1 cellular context compared by ENCODE assay signal in genomic region chr3:133633439-133633838, GRCh38.
A peak's percentile ranks its signal among the peaks of the same experiment; 100 is the strongest.
TF ChIP-seq lines count a peak whose summit lies in the region.

No MANE protein-coding gene starts in this region.

TF ChIP-seq in HepG2, 621 proteins besides CTCF, POLR2A, EP300 and RAD21 (continued from another document and continues in another):
- no peak for TF ChIP-seq RNF219 (CRISPR knock-in tag; IDR thresholded peaks at IDR 0.05)
- TF ChIP-seq RCOR2 (CRISPR knock-in tag; IDR thresholded peaks at IDR 0.05), result 0 out of 2 replicates have a peak, but pooled peaks have one; percentile 55
- no peak for TF ChIP-seq KLF6 (CRISPR knock-in tag; IDR thresholded peaks at IDR 0.05)
- TF ChIP-seq SAFB2 (CRISPR knock-in tag; IDR thresholded peaks at IDR 0.05; ENCODE audit: borderline replicate concordance, low read depth), result no peak
- TF ChIP-seq KAT2B (IDR thresholded peaks at IDR 0.05; ENCODE audit: borderline replicate concordance, low read depth, low read length), result no peak
- TF ChIP-seq NR0B2 (CRISPR knock-in tag; IDR thresholded peaks at IDR 0.05), result no peak
- TF ChIP-seq ZNF326 (CRISPR knock-in tag; IDR thresholded peaks at IDR 0.05; ENCODE audit: borderline replicate concordance), result no peak
- no peak for TF ChIP-seq ZNF274 (CRISPR knock-in tag; IDR thresholded peaks at IDR 0.05)
- no peak for TF ChIP-seq POLR2AphosphoS5 (IDR thresholded peaks at IDR 0.05; ENCODE audit: low read depth, low read length)
- no peak for TF ChIP-seq CAMTA2 (CRISPR knock-in tag; IDR thresholded peaks at IDR 0.05; ENCODE audit: borderline replicate concordance)
- peak; percentile 81 for TF ChIP-seq HNF4A (CRISPR knock-in tag; IDR thresholded peaks at IDR 0.05)
- TF ChIP-seq POGZ (CRISPR knock-in tag; IDR thresholded peaks at IDR 0.05), result peak; percentile 44; the same call in 1 of the 2 replicates
- TF ChIP-seq ZC3H4 (CRISPR knock-in tag; IDR thresholded peaks at IDR 0.05; ENCODE audit: borderline replicate concordance), result no peak
- no peak for TF ChIP-seq ZFP37 (CRISPR knock-in tag; IDR thresholded peaks at IDR 0.05; ENCODE audit: borderline replicate concordance)
- no peak for TF ChIP-seq ZNF605 (CRISPR knock-in tag; IDR thresholded peaks at IDR 0.05)
- no peak for TF ChIP-seq ZNF138 (CRISPR knock-in tag; IDR thresholded peaks at IDR 0.05; ENCODE audit: low read depth)
- no peak for TF ChIP-seq JDP2 (CRISPR knock-in tag; IDR thresholded peaks at IDR 0.05; ENCODE audit: borderline replicate concordance)
- no peak for TF ChIP-seq TMF1 (CRISPR knock-in tag; IDR thresholded peaks at IDR 0.05; ENCODE audit: low read depth)
- TF ChIP-seq HNF4G (IDR thresholded peaks at IDR 0.05; ENCODE audit: borderline replicate concordance, low read depth, low read length), result peak; percentile 59; the same call in 1 of the 2 replicates
- no peak for TF ChIP-seq HNF4G (CRISPR knock-in tag; IDR thresholded peaks at IDR 0.05; ENCODE audit: borderline replicate concordance, low read depth)
- no peak for TF ChIP-seq ZNF710 (CRISPR knock-in tag; IDR thresholded peaks at IDR 0.05; ENCODE audit: borderline replicate concordance)
- TF ChIP-seq KDM3A (CRISPR knock-in tag; IDR thresholded peaks at IDR 0.05; ENCODE audit: low read depth), result no peak
- no peak for TF ChIP-seq ZNF644 (CRISPR knock-in tag; IDR thresholded peaks at IDR 0.05; ENCODE audit: low read depth)
- no peak for TF ChIP-seq ZNF350 (CRISPR knock-in tag; IDR thresholded peaks at IDR 0.05; ENCODE audit: borderline replicate concordance, low read depth)
- no peak for TF ChIP-seq ZGPAT (CRISPR knock-in tag; IDR thresholded peaks at IDR 0.05)
- no peak for TF ChIP-seq TCF7L2 (IDR thresholded peaks at IDR 0.05; ENCODE audit: low read depth, low read length)
- TF ChIP-seq MXD4 (CRISPR knock-in tag; IDR thresholded peaks at IDR 0.05), result no peak
- no peak for TF ChIP-seq NR2C2 (CRISPR knock-in tag; IDR thresholded peaks at IDR 0.05; ENCODE audit: borderline replicate concordance)
- TF ChIP-seq CCAR2 (optimal IDR thresholded peaks at IDR 0.05; ENCODE audit: low read depth, low read length), result no peak
- TF ChIP-seq ZNF839 (CRISPR knock-in tag; IDR thresholded peaks at IDR 0.05; ENCODE audit: borderline replicate concordance), result no peak
- no peak for TF ChIP-seq ELF3 (CRISPR knock-in tag; IDR thresholded peaks at IDR 0.05)
- no peak for TF ChIP-seq PPARG (CRISPR knock-in tag; conservative IDR thresholded peaks at IDR 0.05)
- peak; percentile 21; the same call in 1 of the 2 replicates for TF ChIP-seq SALL1 (CRISPR knock-in tag; IDR thresholded peaks at IDR 0.05)
- TF ChIP-seq FOXK1 (CRISPR knock-in tag; IDR thresholded peaks at IDR 0.05; ENCODE audit: borderline replicate concordance, low read depth), result 0 out of 2 replicates have a peak, but pooled peaks have one; percentile 12
- TF ChIP-seq HNF1A (IDR thresholded peaks at IDR 0.05; ENCODE audit: low read depth), result peak; percentile 74
- TF ChIP-seq HNF1A (CRISPR knock-in tag; IDR thresholded peaks at IDR 0.05; ENCODE audit: borderline replicate concordance), result peak; percentile 56; the same call in 1 of the 2 replicates
- TF ChIP-seq FOXJ3 (CRISPR knock-in tag; IDR thresholded peaks at IDR 0.05; ENCODE audit: borderline replicate concordance), result peak; percentile 20; the same call in 1 of the 2 replicates
- no peak for TF ChIP-seq TBL1XR1 (IDR thresholded peaks at IDR 0.05; ENCODE audit: borderline replicate concordance, low read length, partially characterized antibody)
- TF ChIP-seq TCF7 (IDR thresholded peaks at IDR 0.05; ENCODE audit: low read depth), result peak; percentile 41; the same call in 1 of the 2 replicates
- no peak for TF ChIP-seq CERS6 (CRISPR knock-in tag; IDR thresholded peaks at IDR 0.05)
- TF ChIP-seq ZNF816 (CRISPR knock-in tag; IDR thresholded peaks at IDR 0.05; ENCODE audit: borderline replicate concordance), result no peak
- TF ChIP-seq RBFOX2 (IDR thresholded peaks at IDR 0.05; ENCODE audit: low read depth, low read length), result no peak
- TF ChIP-seq BCL3 (CRISPR knock-in tag; IDR thresholded peaks at IDR 0.05), result no peak
- TF ChIP-seq KLF9 (CRISPR knock-in tag; IDR thresholded peaks at IDR 0.05; ENCODE audit: low read depth), result no peak
- no peak for TF ChIP-seq AKAP8 (CRISPR knock-in tag; IDR thresholded peaks at IDR 0.05)
- TF ChIP-seq ERF (CRISPR knock-in tag; IDR thresholded peaks at IDR 0.05), result no peak
- no peak for TF ChIP-seq ZSCAN20 (CRISPR knock-in tag; IDR thresholded peaks at IDR 0.05; ENCODE audit: borderline replicate concordance)
- TF ChIP-seq FOXO1 (CRISPR knock-in tag; IDR thresholded peaks at IDR 0.05), result no peak
- no peak for TF ChIP-seq NR2F6 (IDR thresholded peaks at IDR 0.05)
- peak; percentile 37; the same call in 1 of the 2 replicates for TF ChIP-seq NR2F6 (CRISPR knock-in tag; IDR thresholded peaks at IDR 0.05)
- TF ChIP-seq RFX1 (IDR thresholded peaks at IDR 0.05), result no peak
- TF ChIP-seq ZNF468 (CRISPR knock-in tag; IDR thresholded peaks at IDR 0.05), result no peak
- TF ChIP-seq MXI1 (IDR thresholded peaks at IDR 0.05; ENCODE audit: borderline replicate concordance, low read depth, low read length), result no peak
- TF ChIP-seq SYNCRIP (IDR thresholded peaks at IDR 0.05; ENCODE audit: insufficient read depth, low read depth, low read length), result no peak
- no peak for TF ChIP-seq ZNF737 (CRISPR knock-in tag; IDR thresholded peaks at IDR 0.05; ENCODE audit: borderline replicate concordance)
- TF ChIP-seq ZNF550 (CRISPR knock-in tag; IDR thresholded peaks at IDR 0.05; ENCODE audit: borderline replicate concordance), result no peak
- peak; percentile 31; the same call in 1 of the 2 replicates for TF ChIP-seq CEBPG (CRISPR knock-in tag; IDR thresholded peaks at IDR 0.05)
- TF ChIP-seq ZBTB7A (CRISPR knock-in tag; IDR thresholded peaks at IDR 0.05), result no peak
- TF ChIP-seq TRAFD1 (CRISPR knock-in tag; IDR thresholded peaks at IDR 0.05; ENCODE audit: borderline replicate concordance), result no peak
- no peak for TF ChIP-seq AGO2 (optimal IDR thresholded peaks at IDR 0.05; ENCODE audit: low read depth, low read length)
- TF ChIP-seq NONO (IDR thresholded peaks at IDR 0.05), result no peak
- TF ChIP-seq NONO (CRISPR knock-in tag; conservative IDR thresholded peaks at IDR 0.05), result no peak
- no peak for TF ChIP-seq ZNF567 (CRISPR knock-in tag; IDR thresholded peaks at IDR 0.05; ENCODE audit: borderline replicate concordance)
- TF ChIP-seq YEATS4 (CRISPR knock-in tag; IDR thresholded peaks at IDR 0.05; ENCODE audit: borderline replicate concordance), result no peak
- TF ChIP-seq TOE1 (CRISPR knock-in tag; IDR thresholded peaks at IDR 0.05), result no peak
